In genomic region chr9:38227656-38228055, GRCh38 we compare ENCODE assay signal across 9 cellular contexts.
DNase-seq lines count a peak whose midpoint lies in the region; ATAC-seq, FAIRE-seq and TF ChIP-seq lines count a peak whose summit lies in the region.
"Had no signal": no experiment of that assay in that cellular context is flagged by ENCODE, and none has a peak within 500 bp of the region (broad histone marks: within the 10 kb centered on the region; RNA-seq: fewer than 3 reads in every experiment).

No MANE protein-coding gene starts in this region.

- ATAC-seq in HG03159 (IDR thresholded peaks at IDR 0.05; ENCODE audit: unreplicated experiment) (no peak), HG02973 (IDR thresholded peaks at IDR 0.05; ENCODE audit: unreplicated experiment) (no peak), GM21381 (IDR thresholded peaks at IDR 0.05; ENCODE audit: unreplicated experiment) (no peak), GM21529 (IDR thresholded peaks at IDR 0.05; ENCODE audit: unreplicated experiment) (no peak)

- H3K9me1 ChIP-seq in keratinocyte (ENCODE audit: control insufficient read depth, extremely low read depth, insufficient read depth, low read length): no peaks in the 10 kb centered on the region

- H3K27ac ChIP-seq in WERI-Rb-1 (peak overlapping the region; percentile 63), keratinocyte (ENCODE audit: control insufficient read depth, insufficient read depth, low read length) (no peak overlapping the region)
- H3K27ac ChIP-seq: psoas muscle had no signal

- H3K79me2 ChIP-seq in keratinocyte (ENCODE audit: control insufficient read depth, insufficient read depth, low read length): no peaks in the 10 kb centered on the region

- H3K4me1 ChIP-seq in keratinocyte (ENCODE audit: control insufficient read depth, extremely low read depth, insufficient read depth, low read length): peaks cover 10% of the 10 kb centered on the region
- H3K4me1 ChIP-seq: psoas muscle had no signal

- H4K20me1 ChIP-seq in keratinocyte (ENCODE audit: control insufficient read depth, extremely low read depth, insufficient read depth, low read length): no peaks in the 10 kb centered on the region

- no peak for TF ChIP-seq CTCF in WERI-Rb-1 (IDR thresholded peaks at IDR 0.05; ENCODE audit: low read depth, low read length)
- no peak for TF ChIP-seq CTCF in keratinocyte (optimal IDR thresholded peaks at IDR 0.05 in 1 of 3, IDR thresholded peaks at IDR 0.05 in 1 of 3, conservative IDR thresholded peaks at IDR 0.05 in 1 of 3; ENCODE audit: extremely low read depth in 1 of 3, insufficient read depth in 2 of 3, low read length in 3 of 3)

- H3K27me3 ChIP-seq in MG63: no peaks in the 10 kb centered on the region
- no peaks in the 10 kb centered on the region for H3K27me3 ChIP-seq in WERI-Rb-1 (ENCODE audit: insufficient read depth, low read depth, severe bottlenecking)
- H3K27me3 ChIP-seq in keratinocyte (ENCODE audit: control insufficient read depth, extremely low read depth, insufficient read depth, low read length): peaks cover 23% of the 10 kb centered on the region

- H2AFZ ChIP-seq in keratinocyte (ENCODE audit: control insufficient read depth, low read length): no peak overlapping the region

- dilution Hi-C loops in keratinocyte (cut with MboI; ENCODE audit: extremely low pct_ligation_motif_present, low sequenced_read_pairs): no loop called here

- no peak overlapping the region for H3K9ac ChIP-seq in keratinocyte (ENCODE audit: control insufficient read depth, extremely low read depth, insufficient read depth, low read length)

- no peaks in the 10 kb centered on the region for H3K36me3 ChIP-seq in MG63
- H3K36me3 ChIP-seq in WERI-Rb-1: no peaks in the 10 kb centered on the region
- H3K36me3 ChIP-seq in keratinocyte (ENCODE audit: control insufficient read depth in 2 of 2, extremely low read depth in 1 of 2, insufficient read depth in 2 of 2, low read length in 2 of 2): no peaks in the 10 kb centered on the region

- H3K9me3 ChIP-seq in MG63 (no peaks in the 10 kb centered on the region), WERI-Rb-1 (ENCODE audit: severe bottlenecking) (no peaks in the 10 kb centered on the region), keratinocyte (ENCODE audit: control insufficient read depth, low read depth, low read length) (no peaks in the 10 kb centered on the region)
- H3K9me3 ChIP-seq: psoas muscle had no signal

- no peak for FAIRE-seq in keratinocyte (lab: Jason Lieb, UNC)

- peak; percentile 18 for DNase-seq in DMS153 treated with DMSO at 0.1 percent for 48 hours (lab: John Stamatoyannopoulos, UW; ENCODE audit: unreplicated experiment)
- peak; percentile 2 for DNase-seq in MG63
- DNase-seq in WERI-Rb-1: no peak
- no peak for DNase-seq in keratinocyte (ENCODE audit: low read depth, low spot score)

- H3K4me3 ChIP-seq in MG63: no peak overlapping the region
- no peak overlapping the region for H3K4me3 ChIP-seq in WERI-Rb-1 (ENCODE audit: low read depth, low read length)
- H3K4me3 ChIP-seq in keratinocyte (ENCODE audit: control insufficient read depth in 2 of 3, extremely low read depth in 1 of 3, insufficient read depth in 2 of 3, low read depth in 1 of 3, low read length in 3 of 3): peak overlapping the region in 1 of 3 experiments; percentile 37
- H3K4me3 ChIP-seq: psoas muscle had no signal

- peak overlapping the region; percentile 54 for H3K4me2 ChIP-seq in keratinocyte (ENCODE audit: control insufficient read depth, extremely low read depth, insufficient read depth, low read depth, low read length)

Comparison
In these comparisons a context has a peak if more than half of its experiments do, and no peak if none do; other contexts are left out.
1. DNase-seq: peak in DMS153 treated with DMSO at 0.1 percent for 48 hours (single experiment) and MG63 (single experiment); none in WERI-Rb-1 (single experiment) and keratinocyte (single experiment).